Comparison of ENCODE assay signal across 22 cellular contexts in genomic region chr1:45321444-45321843, GRCh38. TPM values are rescaled to one million over a fixed set of nuclear protein-coding genes. Genes with fewer than 3 reads are reported as not detected.
DNase-seq lines count a peak whose midpoint lies in the region; ATAC-seq, FAIRE-seq and TF ChIP-seq lines count a peak whose summit lies in the region.
"Had no signal": no experiment of that assay in that cellular context is flagged by ENCODE, and none has a peak within 500 bp of the region (broad histone marks: within the 10 kb centered on the region; RNA-seq: fewer than 3 reads in every experiment).

No MANE protein-coding gene starts in this region.

- H4K20me1 ChIP-seq in HepG2 (ENCODE audit: insufficient read depth, low read length) (no peaks in the 10 kb centered on the region), OCI-LY7 (ENCODE audit: insufficient read depth, low read length) (no peaks in the 10 kb centered on the region)

- peak overlapping the region; percentile 13; the same call in 1 of the 2 replicates for H3K4me2 ChIP-seq in HepG2 (ENCODE audit: low read depth, low read length)
- H3K4me2 ChIP-seq in OCI-LY7 (ENCODE audit: low read length), result peak overlapping the region; percentile 42

- TF ChIP-seq RAD21 in HepG2 (CRISPR knock-in tag; IDR thresholded peaks at IDR 0.05), result no peak

- H3K4me1 ChIP-seq in HepG2 (ENCODE audit: insufficient read depth, low read length), result peaks cover 30% of the 10 kb centered on the region
- no peaks in the 10 kb centered on the region for H3K4me1 ChIP-seq in right lobe of liver
- peaks cover 16% of the 10 kb centered on the region for H3K4me1 ChIP-seq in OCI-LY7 (ENCODE audit: insufficient read depth, low read length, poor library complexity, severe bottlenecking)
- H3K4me1 ChIP-seq in iPS-18a (ENCODE audit: control insufficient read depth, low read depth, low read length), result peaks cover 28% of the 10 kb centered on the region
- H3K4me1 ChIP-seq: BE2C had no signal

- H3K9me2 ChIP-seq in OCI-LY7 (ENCODE audit: insufficient read depth, low read length), result no peaks in the 10 kb centered on the region

- no peak for TF ChIP-seq POLR2A in HepG2 (IDR thresholded peaks at IDR 0.05; ENCODE audit: insufficient read depth in 1 of 2, low read depth in 2 of 2, low read length in 2 of 2)
- TF ChIP-seq POLR2A in right lobe of liver (IDR thresholded peaks at IDR 0.05), result no peak

- BruUV-seq in HepG2 (replicated peaks; lab: Mats Ljungman, UMichigan) (no TSS peak), OCI-LY7 (replicated peaks; lab: Mats Ljungman, UMichigan) (no TSS peak)

- H3K27me3 ChIP-seq in HepG2 (ENCODE audit: control insufficient read depth in 1 of 2, insufficient read depth in 2 of 2, low read length in 2 of 2), result peaks cover 0 to 2% of the 10 kb centered on the region in 2 experiments; a peak in 1 of 5 replicates
- no peaks in the 10 kb centered on the region for H3K27me3 ChIP-seq in right lobe of liver
- H3K27me3 ChIP-seq in iPS-18a (ENCODE audit: control insufficient read depth, insufficient read depth, low read length), result no peaks in the 10 kb centered on the region
- no peaks in the 10 kb centered on the region for H3K27me3 ChIP-seq in H7 (ENCODE audit: control insufficient read depth, insufficient read depth, low read length)
- H3K27me3 ChIP-seq: BE2C had no signal

- H3K36me3 ChIP-seq in HepG2 (replicated peaks in 1 of 2; ENCODE audit: control insufficient read depth in 1 of 2, insufficient read depth in 2 of 2, low read length in 2 of 2) (no peaks in the 10 kb centered on the region), right lobe of liver (no peaks in the 10 kb centered on the region), OCI-LY7 (ENCODE audit: insufficient read depth, low read length) (no peaks in the 10 kb centered on the region), iPS-18a (ENCODE audit: control insufficient read depth, low read depth, low read length) (no peaks in the 10 kb centered on the region), H7 (replicated peaks; ENCODE audit: control insufficient read depth, insufficient read depth, low read length) (no peaks in the 10 kb centered on the region)
- H3K36me3 ChIP-seq: BE2C had no signal

- POLR2A ChIA-PET in HepG2 (lab: Yijun Ruan, JAX), result interaction anchor here (1.2 to 3.2 kb wide), 2 partner anchors 15 to 18 kb away, joined by 3 to 16 read pairs; partner anchors contain the start of genes MUTYH and TOE1
- POLR2A ChIA-PET in OCI-LY7 (lab: Charles Lee), result interaction anchor here (0.6 to 2.7 kb wide), 4 partner anchors 15 to 164 kb away, joined by 3 to 15 read pairs (median 3); no protein-coding TSS in a partner anchor

- no peak for ATAC-seq in HepG2
- ATAC-seq in right lobe of liver, result no peak
- ATAC-seq: SK-N-SH treated with all-trans-retinoic acid at 6 μM for 48 hours had no signal

- H3K9me3 ChIP-seq in HepG2 (ENCODE audit: low read length) (no peaks in the 10 kb centered on the region), right lobe of liver (no peaks in the 10 kb centered on the region), OCI-LY7 (ENCODE audit: low read length) (no peaks in the 10 kb centered on the region), iPS-18a (ENCODE audit: control insufficient read depth, low read depth, low read length) (no peaks in the 10 kb centered on the region)
- H3K9me3 ChIP-seq: BE2C had no signal

- H3K9ac ChIP-seq in HepG2 (ENCODE audit: insufficient read depth, low read depth, low read length) (no peak overlapping the region), iPS-18a (ENCODE audit: low read length) (peak overlapping the region; percentile 82)
- H3K9ac ChIP-seq: GM23248 had no signal

- H3K79me2 ChIP-seq in HepG2 (ENCODE audit: insufficient read depth, low read length) (no peaks in the 10 kb centered on the region), OCI-LY7 (ENCODE audit: insufficient read depth, low read depth, low read length) (no peaks in the 10 kb centered on the region; the same call in 1 of the 2 replicates)

- intact Hi-C loops in HepG2 (cut with micrococcal nuclease; ENCODE audit: unreplicated experiment) (no loop called here), right lobe of liver (cut with DNase I) (no loop called here), OCI-LY7 (cut with micrococcal nuclease; ENCODE audit: unreplicated experiment) (no loop called here)

- FAIRE-seq in HepG2 (lab: Jason Lieb, UNC), result no peak

- no peak overlapping the region for H3K27ac ChIP-seq in HepG2 (ENCODE audit: extremely low read length, insufficient read depth, low read length)
- no peak overlapping the region for H3K27ac ChIP-seq in right lobe of liver
- no peak overlapping the region for H3K27ac ChIP-seq in OCI-LY7 (ENCODE audit: low read depth, low read length, poor library complexity, severe bottlenecking)
- peak overlapping the region; percentile 97 for H3K27ac ChIP-seq in iPS-18a (ENCODE audit: low read length)
- H3K27ac ChIP-seq: 22Rv1, GM23248 had no signal

- in situ Hi-C loops in HepG2 (cut with HindIII; ENCODE audit: extremely low pct_ligation_motif_present, low pct_unique_long_range_greater_than_20kb), result no loop called here

- WGBS in HepG2 (ENCODE audit: low lambda C conversion rate), result 95% methylated on average over 5 of the region's 5 CpGs
- 82% methylated on average over 3 of the region's 5 CpGs for WGBS in right lobe of liver (ENCODE audit: insufficient coverage, low coverage, low lambda C conversion rate, missing lambda C conversion rate)

- H2AFZ ChIP-seq in HepG2 (ENCODE audit: low read length) (no peak overlapping the region), OCI-LY7 (ENCODE audit: low read length) (peak overlapping the region; percentile 86)
- H2AFZ ChIP-seq: GM23248 had no signal

- no peak for TF ChIP-seq EP300 in HepG2 (IDR thresholded peaks at IDR 0.05; ENCODE audit: low read depth in 2 of 2, low read length in 2 of 2)
- TF ChIP-seq EP300 in HepG2 (CRISPR knock-in tag; IDR thresholded peaks at IDR 0.05; ENCODE audit: borderline replicate concordance), result no peak

- DNase-seq in HepG2 (ENCODE audit: low spot score) (no peak), right lobe of liver (no peak), OCI-LY7 (ENCODE audit: low spot score) (no peak), DMS79 treated with DMSO at 0.1 percent for 48 hours (lab: John Stamatoyannopoulos, UW) (no peak), foreskin melanocyte (no peak), H7 (no peak), NCI-H2227 treated with DMSO at 0.1 percent for 48 hours (lab: John Stamatoyannopoulos, UW) (no peak)
- DNase-seq: BE2C; Calu3; CD4-positive, alpha-beta memory T cell; DMS53; GM23248; KBM-7; NCI-H1048; NCI-H1436 treated with DMSO at 0.1 percent for 48 hours; NCI-H2081; NCI-H510A; NCI-H82; SHP77 treated with DMSO at 0.1 percent for 48 hours had no signal

- CTCF ChIA-PET in HepG2 (lab: Yijun Ruan, JAX; ENCODE audit: low intra/inter-chr PET ratio, low total read pairs), result no interaction called here
- CTCF ChIA-PET in OCI-LY7 (lab: Charles Lee; ENCODE audit: unreplicated experiment), result no interaction called here

- TF ChIP-seq CTCF in HepG2 (CRISPR knock-in tag; IDR thresholded peaks at IDR 0.05) (no peak), right lobe of liver (IDR thresholded peaks at IDR 0.05) (no peak), OCI-LY7 (conservative IDR thresholded peaks at IDR 0.05; ENCODE audit: low read length) (no peak)

- H3K4me3 ChIP-seq in HepG2 (replicated peaks in 1 of 3; ENCODE audit: insufficient read depth in 1 of 3, low read depth in 2 of 3, low read length in 3 of 3) (no peak overlapping the region), right lobe of liver (no peak overlapping the region), OCI-LY7 (ENCODE audit: low read depth, low read length, poor library complexity, severe bottlenecking) (no peak overlapping the region), iPS-18a (ENCODE audit: low read length) (peak overlapping the region; percentile 45), H7 (ENCODE audit: insufficient read depth, low read depth, low read length) (no peak overlapping the region; the same call in 1 of the 2 replicates)
- H3K4me3 ChIP-seq: GM23248 had no signal

RNA-seq across cellular contexts. Expression of gene HPDL, which starts 5.3 kb away (rescaled TPM):
- total RNA-seq in HepG2 (2016; rRNA removed; fragmentation: Illumina TruSeq; extraction: Trizol) (not detected in 2 replicates), right lobe of liver (under 1 TPM in 2 of 6 experiments, not detected in 4; 0.25 to 0.56 TPM), OCI-LY7 (2022) (21.9 and 25.8 TPM in 2 replicates)
- not detected in 2 replicates for total RNA-seq in HepG2 (2016; cell fraction: cytosol; rRNA removed; fragmentation: Illumina TruSeq; extraction: Trizol; ENCODE audit: low read depth)
- total RNA-seq in HepG2 (2016; cell fraction: insoluble cytoplasmic fraction; rRNA removed; fragmentation: Illumina TruSeq; extraction: Trizol), result not detected in 2 replicates
- not detected in 2 replicates for total RNA-seq in HepG2 (2016; cell fraction: membrane; rRNA removed; fragmentation: Illumina TruSeq; extraction: Trizol)
- total RNA-seq in HepG2 (2016; cell fraction: nucleus; rRNA removed; fragmentation: Illumina TruSeq; extraction: Trizol), result not detected in 2 replicates
- polyA plus RNA-seq in HepG2 (2011; rRNA removed), result not detected in 2 replicates
- not detected in 2 replicates for polyA plus RNA-seq in HepG2 (2011; cell fraction: cytosol; rRNA removed)
- not detected in 2 replicates for polyA plus RNA-seq in HepG2 (2011; cell fraction: nucleus; rRNA removed)
- 0.08 TPM in 1 of 2 replicates, not detected in the other for polyA plus RNA-seq in HepG2 (2012)
- polyA plus RNA-seq in HepG2 (2016; cell fraction: cytosol; fragmentation: Illumina TruSeq; extraction: Trizol; ENCODE audit: low read depth), result not detected in 2 replicates
- not detected in 2 replicates for polyA plus RNA-seq in HepG2 (2016; cell fraction: insoluble cytoplasmic fraction; fragmentation: Illumina TruSeq; extraction: Trizol; ENCODE audit: low read depth)
- polyA plus RNA-seq in HepG2 (2016; cell fraction: membrane; fragmentation: Illumina TruSeq; extraction: Trizol; ENCODE audit: low read depth), result not detected in 2 replicates
- polyA plus RNA-seq in HepG2 (2016; cell fraction: nucleus; fragmentation: Illumina TruSeq; extraction: Trizol; ENCODE audit: insufficient read depth, low read depth), result not detected in 2 replicates
- 24.3 TPM in 1 of 2 replicates, not detected in the other for polyA minus RNA-seq in HepG2 (2011; rRNA and poly(A)+ RNA removed; ENCODE audit: low replicate concordance)
- polyA minus RNA-seq in HepG2 (2011; cell fraction: cytosol; rRNA and poly(A)+ RNA removed), result 0.40 TPM in 1 of 2 replicates, not detected in the other
- polyA minus RNA-seq in HepG2 (2011; cell fraction: nucleus; rRNA and poly(A)+ RNA removed), result not detected in 2 replicates
- 25.2 and 27.1 TPM in 2 replicates for total RNA-seq in OCI-LY7 (2014; rRNA removed; shearing (Covaris generic))
- 87.5 and 134 TPM in 2 replicates for total RNA-seq in H7 (2014; rRNA removed; shearing (Covaris generic))

RNA-seq across cellular contexts. Expression of gene TOE1, which starts 18.5 kb away (rescaled TPM):
- 17.4 and 19.0 TPM in 2 replicates for total RNA-seq in HepG2 (2016; rRNA removed; fragmentation: Illumina TruSeq; extraction: Trizol)
- 6.1 and 6.9 TPM in 2 replicates for total RNA-seq in HepG2 (2016; cell fraction: cytosol; rRNA removed; fragmentation: Illumina TruSeq; extraction: Trizol; ENCODE audit: low read depth)
- total RNA-seq in HepG2 (2016; cell fraction: insoluble cytoplasmic fraction; rRNA removed; fragmentation: Illumina TruSeq; extraction: Trizol), result 17.0 and 19.2 TPM in 2 replicates
- total RNA-seq in HepG2 (2016; cell fraction: membrane; rRNA removed; fragmentation: Illumina TruSeq; extraction: Trizol), result 9.4 and 11.7 TPM in 2 replicates
- 18.1 and 21.7 TPM in 2 replicates for total RNA-seq in HepG2 (2016; cell fraction: nucleus; rRNA removed; fragmentation: Illumina TruSeq; extraction: Trizol)
- 12.1 and 14.1 TPM in 2 replicates for polyA plus RNA-seq in HepG2 (2011; rRNA removed)
- polyA plus RNA-seq in HepG2 (2011; cell fraction: cytosol; rRNA removed), result 13.3 and 16.7 TPM in 2 replicates
- 24.4 and 29.6 TPM in 2 replicates for polyA plus RNA-seq in HepG2 (2011; cell fraction: nucleus; rRNA removed)
- 5.6 and 7.9 TPM in 2 replicates for polyA plus RNA-seq in HepG2 (2012)
- 4.9 and 6.0 TPM in 2 replicates for polyA plus RNA-seq in HepG2 (2016; cell fraction: cytosol; fragmentation: Illumina TruSeq; extraction: Trizol; ENCODE audit: low read depth)
- polyA plus RNA-seq in HepG2 (2016; cell fraction: insoluble cytoplasmic fraction; fragmentation: Illumina TruSeq; extraction: Trizol; ENCODE audit: low read depth), result 17.2 and 18.2 TPM in 2 replicates
- polyA plus RNA-seq in HepG2 (2016; cell fraction: membrane; fragmentation: Illumina TruSeq; extraction: Trizol; ENCODE audit: low read depth), result 7.3 and 8.1 TPM in 2 replicates
- 21.5 and 25.2 TPM in 2 replicates for polyA plus RNA-seq in HepG2 (2016; cell fraction: nucleus; fragmentation: Illumina TruSeq; extraction: Trizol; ENCODE audit: insufficient read depth, low read depth)
- 26.7 and 78.7 TPM in 2 replicates for polyA minus RNA-seq in HepG2 (2011; rRNA and poly(A)+ RNA removed; ENCODE audit: low replicate concordance)
- polyA minus RNA-seq in HepG2 (2011; cell fraction: cytosol; rRNA and poly(A)+ RNA removed), result 6.8 and 11.4 TPM in 2 replicates
- 35.4 and 43.5 TPM in 2 replicates for polyA minus RNA-seq in HepG2 (2011; cell fraction: nucleus; rRNA and poly(A)+ RNA removed)
- 1 to 10 TPM; 3.2 to 7.7 (median 4.4) TPM for total RNA-seq in right lobe of liver
- 23.7 and 30.2 TPM in 2 replicates for total RNA-seq in OCI-LY7 (2014; rRNA removed; shearing (Covaris generic))
- 22.1 and 24.4 TPM in 2 replicates for total RNA-seq in OCI-LY7 (2022)
- total RNA-seq in H7 (2014; rRNA removed; shearing (Covaris generic)), result 17.0 and 20.2 TPM in 2 replicates

RNA-seq across cellular contexts. Expression of gene MUTYH, which starts 18.8 kb away (rescaled TPM):
- total RNA-seq in HepG2 (2016; rRNA removed; fragmentation: Illumina TruSeq; extraction: Trizol) (12.7 and 17.1 TPM in 2 replicates), right lobe of liver (10 to 100 TPM in 2 of 6 experiments, 1 to 10 TPM in 4; 7.2 to 11.9 (median 8.4) TPM), OCI-LY7 (2022) (69.7 and 70.1 TPM in 2 replicates)
- 8.3 and 9.6 TPM in 2 replicates for total RNA-seq in HepG2 (2016; cell fraction: cytosol; rRNA removed; fragmentation: Illumina TruSeq; extraction: Trizol; ENCODE audit: low read depth)
- 11.8 and 17.5 TPM in 2 replicates for total RNA-seq in HepG2 (2016; cell fraction: insoluble cytoplasmic fraction; rRNA removed; fragmentation: Illumina TruSeq; extraction: Trizol)
- 13.2 and 14.1 TPM in 2 replicates for total RNA-seq in HepG2 (2016; cell fraction: membrane; rRNA removed; fragmentation: Illumina TruSeq; extraction: Trizol)
- total RNA-seq in HepG2 (2016; cell fraction: nucleus; rRNA removed; fragmentation: Illumina TruSeq; extraction: Trizol), result 19.6 and 22.4 TPM in 2 replicates
- 16.3 and 19.4 TPM in 2 replicates for polyA plus RNA-seq in HepG2 (2011; rRNA removed)
- 7.9 and 12.7 TPM in 2 replicates for polyA plus RNA-seq in HepG2 (2011; cell fraction: cytosol; rRNA removed)
- 82.7 and 96.2 TPM in 2 replicates for polyA plus RNA-seq in HepG2 (2011; cell fraction: nucleus; rRNA removed)
- polyA plus RNA-seq in HepG2 (2012), result 11.1 and 12.0 TPM in 2 replicates
- 5.6 and 7.1 TPM in 2 replicates for polyA plus RNA-seq in HepG2 (2016; cell fraction: cytosol; fragmentation: Illumina TruSeq; extraction: Trizol; ENCODE audit: low read depth)
- 11.6 and 12.8 TPM in 2 replicates for polyA plus RNA-seq in HepG2 (2016; cell fraction: insoluble cytoplasmic fraction; fragmentation: Illumina TruSeq; extraction: Trizol; ENCODE audit: low read depth)
- 8.5 and 9.5 TPM in 2 replicates for polyA plus RNA-seq in HepG2 (2016; cell fraction: membrane; fragmentation: Illumina TruSeq; extraction: Trizol; ENCODE audit: low read depth)
- 58.3 and 64.2 TPM in 2 replicates for polyA plus RNA-seq in HepG2 (2016; cell fraction: nucleus; fragmentation: Illumina TruSeq; extraction: Trizol; ENCODE audit: insufficient read depth, low read depth)
- 19.2 and 21.3 TPM in 2 replicates for polyA minus RNA-seq in HepG2 (2011; rRNA and poly(A)+ RNA removed; ENCODE audit: low replicate concordance)
- 4.2 and 4.7 TPM in 2 replicates for polyA minus RNA-seq in HepG2 (2011; cell fraction: cytosol; rRNA and poly(A)+ RNA removed)
- polyA minus RNA-seq in HepG2 (2011; cell fraction: nucleus; rRNA and poly(A)+ RNA removed), result 15.0 and 15.5 TPM in 2 replicates
- 46.6 and 52.6 TPM in 2 replicates for total RNA-seq in OCI-LY7 (2014; rRNA removed; shearing (Covaris generic))
- 124 and 126 TPM in 2 replicates for total RNA-seq in H7 (2014; rRNA removed; shearing (Covaris generic))

Comparison
In these comparisons a context has a peak if more than half of its experiments do, and no peak if none do; other contexts are left out.
1. RNA of gene HPDL, which starts 5.3 kb away (total RNA-seq): 87.5 to 134 TPM in H7 and 21.9 to 27.1 TPM in OCI-LY7; 0.25 to 0.56 TPM in right lobe of liver and not detected in HepG2; every median in the first group is over 10 times any median in the second.